Comparison of ENCODE assay signal across 17 cellular contexts in genomic region chr12:109962388-109962787, GRCh38. TPM values are rescaled to one million over a fixed set of nuclear protein-coding genes. Genes with fewer than 3 reads are reported as not detected.
A peak's percentile ranks its signal among the peaks of the same experiment; 100 is the strongest.
DNase-seq lines count a peak whose midpoint lies in the region; ATAC-seq and TF ChIP-seq lines count a peak whose summit lies in the region.
"Had no signal": no experiment of that assay in that cellular context is flagged by ENCODE, and none has a peak within 500 bp of the region (broad histone marks: within the 10 kb centered on the region; RNA-seq: fewer than 3 reads in every experiment).

No MANE protein-coding gene starts in this region.

- DNase-seq in activated T-cell treated with anti-CD3 and anti-CD28 coated beads, Interleukin-2, amount 50 U/mL, for 72 hours: no peak
- no peak for DNase-seq in activated T-cell treated with anti-CD3 and anti-CD28 coated beads, Interleukin-2, amount 50 U/mL, for 1 hour
- DNase-seq in M059J (ENCODE audit: low read depth) (peak; percentile 32), progenitor cell of endocrine pancreas (ENCODE audit: low spot score, unreplicated experiment) (no peak), cerebellum (ENCODE audit: low spot score) (no peak), HCEC 1CT (no peak)
- DNase-seq in activated CD4-positive, alpha-beta memory T cell treated with anti-CD3 and anti-CD28 coated beads, Interleukin-2, amount 10 ng/mL, durations not matched to agents 7 days and 5 days: no peak
- DNase-seq: activated naive CD4-positive, alpha-beta T cell treated with Interleukin-2 at 50 U/mL for 16 hours; Caco-2; esophagus squamous epithelium; GF-D8; kidney glomerular epithelial cell; NCI-H1436; stimulated activated CD4-positive, alpha-beta T cell treated with anti-CD3 and anti-CD28 coated beads, Interleukin-2, amount 100 ng/mL, for 24 hours had no signal

- POLR2A ChIA-PET in activated CD4-positive, alpha-beta memory T cell treated with anti-CD3 and anti-CD28 coated beads, Interleukin-2, amount 10 ng/mL, durations not matched to agents 7 days and 5 days (lab: Charles Lee): interaction anchor here (1.7 kb wide), 1 partner anchor 32 kb away, joined by 5 read pairs; no protein-coding TSS in a partner anchor

- peaks cover 11 to 25% of the 10 kb centered on the region in 2 donors for H3K36me3 Mint-ChIP-seq in activated T-cell treated with anti-CD3 and anti-CD28 coated beads, Interleukin-2, amount 50 U/mL, for 72 hours (ENCODE audit: insufficient read depth in 2 of 2)
- peaks cover 77% of the 10 kb centered on the region for H3K36me3 Mint-ChIP-seq in activated CD4-positive, alpha-beta memory T cell treated with anti-CD3 and anti-CD28 coated beads, Interleukin-2, amount 10 ng/mL, durations not matched to agents 7 days and 5 days (ENCODE audit: low read depth)
- peaks cover 16% of the 10 kb centered on the region for H3K36me3 Mint-ChIP-seq in progenitor cell of endocrine pancreas (ENCODE audit: insufficient read depth)

- no peaks in the 10 kb centered on the region for H3K27me3 Mint-ChIP-seq in activated T-cell treated with anti-CD3 and anti-CD28 coated beads, Interleukin-2, amount 50 U/mL, for 72 hours (ENCODE audit: low read depth)
- H3K27me3 Mint-ChIP-seq in activated CD4-positive, alpha-beta memory T cell treated with anti-CD3 and anti-CD28 coated beads, Interleukin-2, amount 10 ng/mL, durations not matched to agents 7 days and 5 days: no peaks in the 10 kb centered on the region
- no peaks in the 10 kb centered on the region for H3K27me3 Mint-ChIP-seq in progenitor cell of endocrine pancreas

- H3K4me3 Mint-ChIP-seq in activated T-cell treated with anti-CD3 and anti-CD28 coated beads, Interleukin-2, amount 50 U/mL, for 72 hours: no peak overlapping the region
- H3K4me3 Mint-ChIP-seq in activated CD4-positive, alpha-beta memory T cell treated with anti-CD3 and anti-CD28 coated beads, Interleukin-2, amount 10 ng/mL, durations not matched to agents 7 days and 5 days: no peak overlapping the region
- no peak overlapping the region for H3K4me3 Mint-ChIP-seq in progenitor cell of endocrine pancreas (ENCODE audit: low read depth)

- no peak for TF ChIP-seq CTCF in progenitor cell of endocrine pancreas (IDR thresholded peaks at IDR 0.05; ENCODE audit: unreplicated experiment)

- peaks cover 15% of the 10 kb centered on the region for H3K4me1 Mint-ChIP-seq in activated T-cell treated with anti-CD3 and anti-CD28 coated beads, Interleukin-2, amount 50 U/mL, for 72 hours (ENCODE audit: low read depth)
- H3K4me1 Mint-ChIP-seq in activated CD4-positive, alpha-beta memory T cell treated with anti-CD3 and anti-CD28 coated beads, Interleukin-2, amount 10 ng/mL, durations not matched to agents 7 days and 5 days: peaks cover 29% of the 10 kb centered on the region
- H3K4me1 Mint-ChIP-seq in progenitor cell of endocrine pancreas (ENCODE audit: low read depth): no peaks in the 10 kb centered on the region

- peak in 1 of 2 donors; percentile 51 for ATAC-seq in activated T-cell treated with anti-CD3 and anti-CD28 coated beads, Interleukin-2, amount 50 U/mL, for 72 hours (replicated peaks in 1 of 2)
- no peak for ATAC-seq in GM18868 (IDR thresholded peaks at IDR 0.05; ENCODE audit: unreplicated experiment)
- ATAC-seq: sciatic nerve, SK-N-SH treated with all-trans-retinoic acid at 6 μM for 48 hours had no signal

- H3K27ac Mint-ChIP-seq in activated T-cell treated with anti-CD3 and anti-CD28 coated beads, Interleukin-2, amount 50 U/mL, for 72 hours: peak overlapping the region; percentile 16
- H3K27ac Mint-ChIP-seq in activated CD4-positive, alpha-beta memory T cell treated with anti-CD3 and anti-CD28 coated beads, Interleukin-2, amount 10 ng/mL, durations not matched to agents 7 days and 5 days: peak overlapping the region; percentile 6
- peak overlapping the region; percentile 20 for H3K27ac Mint-ChIP-seq in progenitor cell of endocrine pancreas

- CTCF ChIA-PET in activated CD4-positive, alpha-beta memory T cell treated with anti-CD3 and anti-CD28 coated beads, Interleukin-2, amount 10 ng/mL, durations not matched to agents 7 days and 5 days (lab: Charles Lee): no interaction called here

- no peaks in the 10 kb centered on the region for H3K9me3 Mint-ChIP-seq in activated T-cell treated with anti-CD3 and anti-CD28 coated beads, Interleukin-2, amount 50 U/mL, for 72 hours
- no peaks in the 10 kb centered on the region for H3K9me3 Mint-ChIP-seq in activated CD4-positive, alpha-beta memory T cell treated with anti-CD3 and anti-CD28 coated beads, Interleukin-2, amount 10 ng/mL, durations not matched to agents 7 days and 5 days
- no peaks in the 10 kb centered on the region for H3K9me3 Mint-ChIP-seq in progenitor cell of endocrine pancreas (ENCODE audit: low read depth)

RNA-seq across cellular contexts. Expression of gene GIT2, which starts 33.8 kb away (rescaled TPM):
- total RNA-seq in activated T-cell treated with anti-CD3 and anti-CD28 coated beads, Interleukin-2, amount 50 U/mL, for 72 hours: 10 to 100 TPM; 70.0 to 74.9 TPM
- 25.5 and 33.7 TPM in 2 replicates for total RNA-seq in M059J (2014; rRNA removed; shearing (Covaris generic))
- total RNA-seq in activated CD4-positive, alpha-beta memory T cell treated with anti-CD3 and anti-CD28 coated beads, Interleukin-2, amount 10 ng/mL, durations not matched to agents 7 days and 5 days: 100 to 1,000 TPM; 107 to 112 TPM
- total RNA-seq in progenitor cell of endocrine pancreas (37.5 and 40.7 TPM in 2 replicates), cerebellum (63.5 TPM)

RNA-seq across cellular contexts. Expression of gene ANKRD13A, which starts 36.8 kb away (rescaled TPM):
- 10 to 100 TPM; 67.8 to 72.8 TPM for total RNA-seq in activated T-cell treated with anti-CD3 and anti-CD28 coated beads, Interleukin-2, amount 50 U/mL, for 72 hours
- total RNA-seq in M059J (2014; rRNA removed; shearing (Covaris generic)): 156 and 291 TPM in 2 replicates
- total RNA-seq in activated CD4-positive, alpha-beta memory T cell treated with anti-CD3 and anti-CD28 coated beads, Interleukin-2, amount 10 ng/mL, durations not matched to agents 7 days and 5 days: 10 to 100 TPM; 84.3 to 85.2 TPM
- total RNA-seq in progenitor cell of endocrine pancreas (36.0 and 38.0 TPM in 2 replicates), cerebellum (45.3 TPM)
